Comparison of ENCODE assay signal across 8 cellular contexts in genomic region chr12:64696065-64696741, GRCh38.
DNase-seq lines count a peak whose midpoint lies in the region; TF ChIP-seq lines count a peak whose summit lies in the region.

No MANE protein-coding gene starts in this region.

- no peak for DNase-seq in T-helper 2 cell treated with Interferon-gamma antibody and Interleukin-4, amounts not matched to agents 5 μg/mL and 100 μg/mL, for 36 hours (ENCODE audit: low spot score)
- DNase-seq in T-helper 2 cell: no peak
- DNase-seq in NCI-H460 (ENCODE audit: extremely low read depth, low read depth): peak; percentile 46
- peak; percentile 43 for DNase-seq in epithelial cell of esophagus (ENCODE audit: low read depth)
- DNase-seq in progenitor cell of endocrine pancreas (ENCODE audit: low spot score, unreplicated experiment): no peak
- DNase-seq in D341Med (ENCODE audit: low spot score): no peak
- DNase-seq in stimulated activated CD4-positive, alpha-beta T cell treated with anti-CD3 and anti-CD28 coated beads, Interleukin-1b, Interleukin-23, amount 100 ng/mL, for 48 hours: no peak
- no peak for DNase-seq in RPMI8226

- TF ChIP-seq CTCF in epithelial cell of esophagus (IDR thresholded peaks at IDR 0.05; ENCODE audit: insufficient read depth, low read depth, low read length, missing control alignments): peak; percentile 43
- peak; percentile 50 for TF ChIP-seq CTCF in progenitor cell of endocrine pancreas (IDR thresholded peaks at IDR 0.05; ENCODE audit: unreplicated experiment)

- no peaks in the 10 kb centered on the region for H3K27me3 Mint-ChIP-seq in T-helper 2 cell treated with Interferon-gamma antibody and Interleukin-4, amounts not matched to agents 5 μg/mL and 100 μg/mL, for 36 hours (ENCODE audit: low read depth)
- H3K27me3 Mint-ChIP-seq in progenitor cell of endocrine pancreas: no peaks in the 10 kb centered on the region

- H3K4me3 Mint-ChIP-seq in T-helper 2 cell treated with Interferon-gamma antibody and Interleukin-4, amounts not matched to agents 5 μg/mL and 100 μg/mL, for 36 hours: no peak overlapping the region
- no peak overlapping the region for H3K4me3 Mint-ChIP-seq in progenitor cell of endocrine pancreas (ENCODE audit: low read depth)

- H3K36me3 Mint-ChIP-seq in T-helper 2 cell treated with Interferon-gamma antibody and Interleukin-4, amounts not matched to agents 5 μg/mL and 100 μg/mL, for 36 hours (ENCODE audit: low read depth): peaks cover 53% of the 10 kb centered on the region
- H3K36me3 Mint-ChIP-seq in progenitor cell of endocrine pancreas (ENCODE audit: insufficient read depth): peaks cover 14% of the 10 kb centered on the region

- H3K4me3 ChIP-seq in epithelial cell of esophagus (ENCODE audit: low read length): no peak overlapping the region

- peaks cover 51% of the 10 kb centered on the region for H3K4me1 Mint-ChIP-seq in T-helper 2 cell treated with Interferon-gamma antibody and Interleukin-4, amounts not matched to agents 5 μg/mL and 100 μg/mL, for 36 hours (ENCODE audit: low read depth)
- peaks cover 19% of the 10 kb centered on the region for H3K4me1 Mint-ChIP-seq in progenitor cell of endocrine pancreas (ENCODE audit: low read depth)

- H3K27ac Mint-ChIP-seq in T-helper 2 cell treated with Interferon-gamma antibody and Interleukin-4, amounts not matched to agents 5 μg/mL and 100 μg/mL, for 36 hours: peak overlapping the region; percentile 44
- H3K27ac Mint-ChIP-seq in progenitor cell of endocrine pancreas: no peak overlapping the region

- no peaks in the 10 kb centered on the region for H3K9me3 Mint-ChIP-seq in T-helper 2 cell treated with Interferon-gamma antibody and Interleukin-4, amounts not matched to agents 5 μg/mL and 100 μg/mL, for 36 hours
- H3K9me3 Mint-ChIP-seq in progenitor cell of endocrine pancreas (ENCODE audit: low read depth): no peaks in the 10 kb centered on the region

Comparison
In these comparisons a context has a peak if more than half of its experiments do, and no peak if none do; other contexts are left out.
1. DNase-seq: peak in NCI-H460 (single experiment) and epithelial cell of esophagus (single experiment); none in T-helper 2 cell treated with Interferon-gamma antibody and Interleukin-4, amounts not matched to agents 5 μg/mL and 100 μg/mL, for 36 hours (single experiment), T-helper 2 cell (0 of 5), progenitor cell of endocrine pancreas (single experiment), D341Med (single experiment), stimulated activated CD4-positive, alpha-beta T cell treated with anti-CD3 and anti-CD28 coated beads, Interleukin-1b, Interleukin-23, amount 100 ng/mL, for 48 hours (single experiment) and RPMI8226 (single experiment).